Comparison of ENCODE assay signal across 27 cellular contexts in the genomic region with DNA sequence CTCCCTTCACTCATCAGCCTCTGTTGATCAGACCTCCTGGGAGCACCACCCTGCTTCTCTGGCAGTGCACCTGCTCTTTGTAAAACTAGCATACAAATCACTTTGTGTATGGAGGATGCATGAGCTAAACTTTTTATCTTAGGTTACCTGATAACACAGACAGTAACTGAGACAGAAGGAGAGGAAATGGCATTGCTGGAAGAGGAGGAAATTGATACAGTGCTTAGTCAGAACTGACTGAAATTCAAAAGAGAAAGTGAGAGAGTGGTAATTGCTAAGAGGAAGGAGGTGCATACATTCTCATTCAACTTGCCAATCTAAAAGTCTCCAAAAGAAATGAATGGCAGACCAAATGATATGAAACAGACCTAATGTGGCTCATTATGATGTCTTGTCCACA.
A peak's percentile ranks its signal among the peaks of the same experiment; 100 is the strongest.
DNase-seq lines count a peak whose midpoint lies in the region; ATAC-seq and TF ChIP-seq lines count a peak whose summit lies in the region.
"Had no signal": no experiment of that assay in that cellular context is flagged by ENCODE, and none has a peak within 500 bp of the region (broad histone marks: within the 10 kb centered on the region; RNA-seq: fewer than 3 reads in every experiment).

No MANE protein-coding gene starts in this region.

- TF ChIP-seq CTCF in Caco-2 (IDR thresholded peaks at IDR 0.05; ENCODE audit: insufficient read depth in 1 of 2, low read depth in 1 of 2, low read length in 1 of 2, severe bottlenecking in 1 of 2, unreplicated experiment in 1 of 2), result no peak

- no peak for DNase-seq in activated CD4-positive, CD25-positive, alpha-beta regulatory T cell (lab: John Stamatoyannopoulos, UW)
- DNase-seq in T-cell (no peak), Caco-2 (no peak), GM19240 (ENCODE audit: insufficient read length, low spot score) (no peak)
- peak in 5 of 9 donors; percentile 3 to 16 (median 13) for DNase-seq in naive thymus-derived CD4-positive, alpha-beta T cell
- DNase-seq: activated naive CD4-positive, alpha-beta T cell treated with anti-CD3 and anti-CD28 coated beads, Interleukin-2, amount 10 ng/mL, durations not matched to agents 7 days and 5 days; BE2C; Calu3; cerebellar nuclear complex; effector CD8-positive, alpha-beta T cell; esophagus squamous epithelium; GOT3; naive B cell; NCI-H1092 treated with DMSO at 0.1 percent for 48 hours; NCI-H2081 treated with DMSO at 0.1 percent for 48 hours; NCI-H510A; SK-N-SH; stimulated activated CD4-positive, alpha-beta T cell treated with anti-CD3 and anti-CD28 coated beads, Interleukin-12 subunit alpha, Interleukin-12 subunit beta, amount 100 ng/mL, for 4 hours; T1000; uterus had no signal

- CTCF ChIA-PET in T-cell (lab: Charles Lee) (no interaction called here), Caco-2 (lab: Charles Lee) (no interaction called here)
- CTCF ChIA-PET in naive thymus-derived CD4-positive, alpha-beta T cell (lab: Charles Lee), result no interaction called here

- no peaks in the 10 kb centered on the region for H3K4me1 ChIP-seq in naive thymus-derived CD4-positive, alpha-beta T cell (ENCODE audit: control insufficient read depth in 2 of 2, insufficient read depth in 2 of 2, low read length in 2 of 2)
- no peaks in the 10 kb centered on the region for H3K4me1 ChIP-seq in Caco-2
- H3K4me1 ChIP-seq: BE2C, esophagus squamous epithelium, right atrium auricular region, suprapubic skin, uterus had no signal

- no peaks in the 10 kb centered on the region for H3K36me3 ChIP-seq in naive thymus-derived CD4-positive, alpha-beta T cell (ENCODE audit: control insufficient read depth in 2 of 3, insufficient read depth in 3 of 3, low read length in 3 of 3)
- H3K36me3 ChIP-seq in Caco-2 (ENCODE audit: control insufficient read depth, insufficient read depth, low read length), result no peaks in the 10 kb centered on the region
- H3K36me3 ChIP-seq: BE2C, esophagus squamous epithelium, right atrium auricular region, suprapubic skin, uterus had no signal

- peak; percentile 78 for ATAC-seq in activated CD4-positive, CD25-positive, alpha-beta regulatory T cell treated with anti-CD3 and anti-CD28 coated beads, Interleukin-2, amount 50 U/mL, for 24 hours
- peak; percentile 43 for ATAC-seq in HG02623 (IDR thresholded peaks at IDR 0.05; ENCODE audit: unreplicated experiment)
- peak; percentile 56 to 82 (median 66) for ATAC-seq in T-cell (replicated peaks in 1 of 4)
- peak; percentile 27 for ATAC-seq in naive thymus-derived CD4-positive, alpha-beta T cell
- ATAC-seq in HG03095 (IDR thresholded peaks at IDR 0.05; ENCODE audit: unreplicated experiment), result no peak

- H3K27me3 ChIP-seq in naive thymus-derived CD4-positive, alpha-beta T cell (ENCODE audit: control insufficient read depth in 2 of 2, insufficient read depth in 2 of 2, low read length in 2 of 2), result no peaks in the 10 kb centered on the region
- H3K27me3 ChIP-seq in Caco-2 (replicated peaks; ENCODE audit: control insufficient read depth, insufficient read depth, low read length), result no peaks in the 10 kb centered on the region
- H3K27me3 ChIP-seq: BE2C, right atrium auricular region, suprapubic skin, uterus had no signal

- H3K4me3 ChIP-seq in naive thymus-derived CD4-positive, alpha-beta T cell (ENCODE audit: low read length), result no peak overlapping the region
- no peak overlapping the region for H3K4me3 ChIP-seq in Caco-2 (ENCODE audit: low read depth, low read length)
- H3K4me3 ChIP-seq: esophagus squamous epithelium, right atrium auricular region, suprapubic skin, uterus had no signal

- H3K4me1 Mint-ChIP-seq in T-cell (peaks cover 10 to 12% (median 10%) of the 10 kb centered on the region in 3 donors), Caco-2 (ENCODE audit: low read depth, unreplicated experiment) (no peaks in the 10 kb centered on the region)
- peaks cover 3 to 16% (median 12%) of the 10 kb centered on the region in 7 donors for H3K4me1 Mint-ChIP-seq in naive thymus-derived CD4-positive, alpha-beta T cell
- H3K4me1 Mint-ChIP-seq: naive B cell had no signal

- no peak overlapping the region for H3K4me3 Mint-ChIP-seq in T-cell
- H3K4me3 Mint-ChIP-seq in naive thymus-derived CD4-positive, alpha-beta T cell, result peak overlapping the region in 1 of 10 donors; percentile 56
- H3K4me3 Mint-ChIP-seq in Caco-2 (ENCODE audit: unreplicated experiment), result no peak overlapping the region
- H3K4me3 Mint-ChIP-seq: activated naive CD4-positive, alpha-beta T cell treated with anti-CD3 and anti-CD28 coated beads, Interleukin-2, amount 10 ng/mL, durations not matched to agents 7 days and 5 days; memory B cell; naive B cell had no signal

- POLR2A ChIA-PET in T-cell (lab: Charles Lee), result no interaction called here
- POLR2A ChIA-PET in naive thymus-derived CD4-positive, alpha-beta T cell (lab: Charles Lee), result no interaction called here
- POLR2A ChIA-PET in Caco-2 (lab: Charles Lee), result no interaction called here

- BruUV-seq in Caco-2 (replicated peaks; lab: Mats Ljungman, UMichigan), result no TSS peak

- H3K27ac ChIP-seq in naive thymus-derived CD4-positive, alpha-beta T cell (ENCODE audit: low read depth, low read length), result no peak overlapping the region
- H3K27ac ChIP-seq: 22Rv1, esophagus squamous epithelium, right atrium auricular region, suprapubic skin, uterus had no signal

- intact Hi-C loops in naive thymus-derived CD4-positive, alpha-beta T cell (cut with micrococcal nuclease), result no loop called here
- intact Hi-C loops in Caco-2 (cut with micrococcal nuclease; ENCODE audit: unreplicated experiment), result no loop called here

- peak overlapping the region in 1 of 2 donors; percentile 12 for H3K27ac Mint-ChIP-seq in T-cell
- peak overlapping the region in 4 of 9 donors; percentile 5 to 73 (median 48) for H3K27ac Mint-ChIP-seq in naive thymus-derived CD4-positive, alpha-beta T cell
- H3K27ac Mint-ChIP-seq in Caco-2 (ENCODE audit: unreplicated experiment), result no peak overlapping the region
- H3K27ac Mint-ChIP-seq: activated naive CD4-positive, alpha-beta T cell treated with anti-CD3 and anti-CD28 coated beads, Interleukin-2, amount 10 ng/mL, durations not matched to agents 7 days and 5 days; memory B cell; naive B cell had no signal

- no peaks in the 10 kb centered on the region for H3K9me3 ChIP-seq in naive thymus-derived CD4-positive, alpha-beta T cell (ENCODE audit: control insufficient read depth in 2 of 3, low read length in 3 of 3)
- H3K9me3 ChIP-seq in Caco-2, result no peaks in the 10 kb centered on the region
- H3K9me3 ChIP-seq: BE2C, esophagus squamous epithelium, right atrium auricular region, SK-N-SH, suprapubic skin, uterus had no signal

- H3K9me3 Mint-ChIP-seq in T-cell (peaks cover 0 to 3% (median 2%) of the 10 kb centered on the region in 3 donors), Caco-2 (ENCODE audit: unreplicated experiment) (peaks cover 9% of the 10 kb centered on the region)
- H3K9me3 Mint-ChIP-seq in naive thymus-derived CD4-positive, alpha-beta T cell, result peaks cover 0 to 11% (median 0%) of the 10 kb centered on the region in 11 donors

- H3K36me3 Mint-ChIP-seq in T-cell, result no peaks in the 10 kb centered on the region
- H3K36me3 Mint-ChIP-seq in naive thymus-derived CD4-positive, alpha-beta T cell, result no peaks in the 10 kb centered on the region
- H3K36me3 Mint-ChIP-seq in Caco-2 (ENCODE audit: insufficient read depth, unreplicated experiment), result no peaks in the 10 kb centered on the region
- H3K36me3 Mint-ChIP-seq: activated naive CD4-positive, alpha-beta T cell treated with anti-CD3 and anti-CD28 coated beads, Interleukin-2, amount 10 ng/mL, durations not matched to agents 7 days and 5 days; memory B cell had no signal

- peaks cover 7 to 8% of the 10 kb centered on the region in 2 donors for H3K27me3 Mint-ChIP-seq in T-cell
- peaks cover 0 to 7% (median 0%) of the 10 kb centered on the region in 5 donors for H3K27me3 Mint-ChIP-seq in naive thymus-derived CD4-positive, alpha-beta T cell
- no peaks in the 10 kb centered on the region for H3K27me3 Mint-ChIP-seq in Caco-2 (ENCODE audit: insufficient read depth, unreplicated experiment)
- H3K27me3 Mint-ChIP-seq: activated naive CD4-positive, alpha-beta T cell treated with anti-CD3 and anti-CD28 coated beads, Interleukin-2, amount 10 ng/mL, durations not matched to agents 7 days and 5 days had no signal

Comparison
In these comparisons a context has a peak if more than half of its experiments do, and no peak if none do; other contexts are left out.
1. DNase-seq: peak in naive thymus-derived CD4-positive, alpha-beta T cell (5 of 9); none in activated CD4-positive, CD25-positive, alpha-beta regulatory T cell (0 of 4), T-cell (0 of 34), Caco-2 (0 of 2) and GM19240 (single experiment).